8 cellular contexts compared by ENCODE assay signal in the genomic region with DNA sequence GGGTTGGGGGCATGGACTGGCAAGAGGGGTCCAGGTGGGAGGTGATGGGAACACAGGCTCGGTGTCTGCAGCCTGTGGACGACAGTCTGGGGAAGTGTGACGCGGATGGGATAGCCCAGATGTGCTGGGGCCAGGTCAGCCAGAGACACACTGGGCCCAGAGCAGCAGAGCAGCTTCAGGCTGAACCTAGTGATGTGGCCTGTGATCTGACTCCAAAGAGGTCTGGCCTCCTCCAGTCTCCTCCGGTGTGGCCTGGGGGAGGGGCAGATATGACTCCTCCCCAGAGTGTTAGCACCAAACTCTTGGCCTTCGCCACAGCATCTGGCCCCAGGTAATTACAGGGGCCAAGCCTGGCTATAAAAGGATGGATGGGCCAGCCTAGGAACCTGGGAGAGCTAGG. TPM values are rescaled to one million over a fixed set of nuclear protein-coding genes. Genes with fewer than 3 reads are reported as not detected.
DNase-seq lines count a peak whose midpoint lies in the region; ATAC-seq and TF ChIP-seq lines count a peak whose summit lies in the region.
"Had no signal": no experiment of that assay in that cellular context is flagged by ENCODE, and none has a peak within 500 bp of the region (broad histone marks: within the 10 kb centered on the region; RNA-seq: fewer than 3 reads in every experiment).

No MANE protein-coding gene starts in this region.

- H3K27ac ChIP-seq in layer of hippocampus (ENCODE audit: low read depth, low read length) = peak overlapping the region; percentile 18
- H3K27ac ChIP-seq: GM23248, SJSA1 had no signal

- no peak for DNase-seq in cerebellum (ENCODE audit: low spot score)

- H3K27me3 ChIP-seq in layer of hippocampus (ENCODE audit: control insufficient read depth, insufficient read depth, low read length) = no peaks in the 10 kb centered on the region
- H3K27me3 ChIP-seq: BE2C had no signal

- no peak for TF ChIP-seq EP300 in Ishikawa (IDR thresholded peaks at IDR 0.05; ENCODE audit: borderline replicate concordance)

- no peak for ATAC-seq in GM19023 (IDR thresholded peaks at IDR 0.05; ENCODE audit: unreplicated experiment)
- no peak for ATAC-seq in HG02970 (IDR thresholded peaks at IDR 0.05; ENCODE audit: low FRiP score, unreplicated experiment)

- no peak for TF ChIP-seq RAD21 in Ishikawa (IDR thresholded peaks at IDR 0.05; ENCODE audit: low read depth)

TF ChIP-seq in Ishikawa, 13 proteins besides CTCF, POLR2A, EP300 and RAD21:
- no peak for TF ChIP-seq CREB1 (IDR thresholded peaks at IDR 0.05; ENCODE audit: low read depth)
- no peak for TF ChIP-seq ZBTB7A (IDR thresholded peaks at IDR 0.05; ENCODE audit: low read depth)
- TF ChIP-seq TAF1 (IDR thresholded peaks at IDR 0.05; ENCODE audit: low read depth) = 0 out of 2 replicates have a peak, but pooled peaks have one; percentile 15
- TF ChIP-seq EGR1 (IDR thresholded peaks at IDR 0.05) = no peak

RNA-seq across cellular contexts. Expression of a gene that starts 13.5 kb away (rescaled TPM):
- total RNA-seq in cerebellum = 7.3 TPM

RNA-seq across cellular contexts. Expression of a gene that starts 28.6 kb away (rescaled TPM):
- 3.9 TPM for total RNA-seq in cerebellum

RNA-seq across cellular contexts. Expression of a gene that starts 35.5 kb away (rescaled TPM):
- total RNA-seq in cerebellum = 6.9 TPM
- total RNA-seq: GM23248 had no signal

RNA-seq across cellular contexts. Expression of a gene that starts 41.0 kb away (rescaled TPM):
- 27.6 TPM for total RNA-seq in cerebellum

RNA-seq across cellular contexts. Expression of a gene that starts 43.5 kb away (rescaled TPM):
- 4.6 TPM for total RNA-seq in cerebellum
